ENCODE assay signal across 1 cellular context in the genomic region with DNA sequence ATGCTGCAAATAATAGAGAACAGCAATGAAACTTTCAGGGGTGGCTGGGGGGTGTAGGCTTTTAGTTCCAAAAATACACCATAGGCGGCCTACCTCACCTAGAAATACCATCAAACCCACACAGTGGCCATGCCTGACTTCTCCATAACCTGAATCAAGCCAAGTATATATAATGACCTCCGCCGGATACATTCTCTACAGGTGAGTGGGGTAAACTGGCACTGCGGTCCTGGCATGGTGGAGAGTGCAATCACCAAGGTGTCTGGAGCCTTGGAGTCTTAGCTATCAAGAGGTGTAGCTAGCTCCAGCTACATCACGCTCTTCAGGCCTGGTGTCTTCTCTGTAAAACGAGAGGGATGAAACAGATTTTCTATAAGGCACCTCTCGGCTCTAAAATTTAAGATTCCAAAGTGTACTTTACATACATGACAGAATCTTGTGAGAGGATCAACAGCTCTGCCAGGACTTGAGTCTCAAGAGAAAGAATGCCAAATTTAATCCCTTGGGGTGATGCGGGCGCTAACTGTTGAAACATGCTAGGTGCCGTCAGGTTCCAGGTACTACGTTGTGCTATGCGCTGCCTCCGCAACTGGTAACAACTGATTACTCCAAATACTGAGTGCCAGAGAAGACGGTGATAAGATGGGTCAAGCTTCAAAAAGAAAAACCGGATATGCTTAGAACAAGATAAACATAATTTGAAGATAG.
A peak's percentile ranks its signal among the peaks of the same experiment; 100 is the strongest.
TF ChIP-seq lines count a peak whose summit lies in the region.

No MANE protein-coding gene starts in this region.

TF ChIP-seq in GM12878, 131 proteins besides CTCF, POLR2A, EP300 and RAD21:
- TF ChIP-seq RUNX3 (IDR thresholded peaks at IDR 0.05; ENCODE audit: low read length) (peak; percentile 34; the same call in 1 of the 2 replicates), MEF2A (IDR thresholded peaks at IDR 0.05; ENCODE audit: insufficient read depth, low read depth, low read length) (0 out of 2 replicates have a peak, but pooled peaks have one; percentile 49), MTA3 (IDR thresholded peaks at IDR 0.05; ENCODE audit: borderline replicate concordance, low read length) (peak; percentile 78; the same call in 1 of the 2 replicates), SKIL (IDR thresholded peaks at IDR 0.05; ENCODE audit: low read depth, poor library complexity, severe bottlenecking) (peak; percentile 12), CBX3 (IDR thresholded peaks at IDR 0.05; ENCODE audit: borderline replicate concordance, low read depth) (no peak)
